Comparison of ENCODE assay signal across 14 cellular contexts in the genomic region with DNA sequence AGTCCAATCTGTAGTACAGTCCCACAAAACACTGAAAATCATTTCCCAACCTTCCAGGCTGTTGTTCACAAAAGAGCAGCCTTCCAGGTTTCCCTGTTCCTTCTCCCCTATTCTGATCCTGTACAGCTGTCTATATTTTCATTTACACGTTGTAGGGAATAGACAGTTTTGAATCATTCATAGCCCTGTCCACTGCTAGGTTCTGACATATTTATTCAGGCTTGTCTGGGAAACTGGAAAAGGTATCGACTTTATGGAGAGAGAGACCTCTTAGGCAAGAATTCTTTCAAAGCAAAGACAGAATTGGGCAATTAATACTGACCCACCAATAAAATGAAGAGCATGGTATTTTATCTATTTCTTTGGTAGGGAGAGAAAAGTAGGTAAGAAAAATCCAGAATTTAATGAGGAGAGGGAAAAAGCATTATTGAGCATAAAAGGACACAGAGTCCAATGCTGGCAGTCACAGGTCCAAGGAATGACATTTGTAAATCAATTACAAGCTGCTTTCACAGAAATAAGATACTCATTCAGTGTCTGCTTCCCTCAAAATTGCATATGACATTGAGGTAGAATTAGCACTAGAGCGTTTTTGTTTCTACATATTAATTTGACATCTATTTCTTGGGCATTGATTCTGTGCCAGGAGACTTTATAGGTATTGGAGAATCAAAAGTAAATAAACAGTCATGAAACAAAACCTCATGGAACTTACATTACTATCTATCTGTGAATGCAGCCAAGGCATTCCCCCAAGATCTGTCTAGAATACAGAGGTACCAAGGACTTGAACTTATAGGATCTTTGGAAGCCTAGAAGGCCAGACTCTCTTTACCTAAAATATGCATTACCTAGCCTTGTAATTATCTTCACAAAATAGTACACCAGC.
DNase-seq lines count a peak whose midpoint lies in the region; ATAC-seq, FAIRE-seq and TF ChIP-seq lines count a peak whose summit lies in the region.
"Had no signal": no experiment of that assay in that cellular context is flagged by ENCODE, and none has a peak within 500 bp of the region (broad histone marks: within the 10 kb centered on the region; RNA-seq: fewer than 3 reads in every experiment).

No MANE protein-coding gene starts in this region.

- H3K27me3 ChIP-seq in BLaER1 (no peaks in the 10 kb centered on the region), PC-9 (ENCODE audit: insufficient read depth, low read depth) (no peaks in the 10 kb centered on the region), gastroesophageal sphincter (no peaks in the 10 kb centered on the region)
- H3K27me3 ChIP-seq: SJCRH30 had no signal

- H3K36me3 ChIP-seq in BLaER1 (peaks cover 6% of the 10 kb centered on the region; the same call in 1 of the 2 replicates), PC-9 (ENCODE audit: low read depth) (no peaks in the 10 kb centered on the region), gastroesophageal sphincter (no peaks in the 10 kb centered on the region)
- H3K36me3 ChIP-seq: SJCRH30 had no signal

- H3K36me3 Mint-ChIP-seq in chondrocyte (ENCODE audit: low read depth) (no peaks in the 10 kb centered on the region), progenitor cell of endocrine pancreas (ENCODE audit: insufficient read depth) (peaks cover 2% of the 10 kb centered on the region)
- peaks cover 16% of the 10 kb centered on the region for H3K36me3 Mint-ChIP-seq in activated CD4-positive, alpha-beta T cell treated with anti-CD3 and anti-CD28 coated beads, Interleukin-2, amount 10 ng/mL, durations not matched to agents 24 days and 14 days (ENCODE audit: low read depth)

- no TSS peak for BruUV-seq in PC-9 (replicated peaks; lab: Mats Ljungman, UMichigan)

- TF ChIP-seq EP300 in gastroesophageal sphincter (IDR thresholded peaks at IDR 0.05) = no peak

- TF ChIP-seq CTCF in chondrocyte (IDR thresholded peaks at IDR 0.05) = no peak
- no peak for TF ChIP-seq CTCF in progenitor cell of endocrine pancreas (IDR thresholded peaks at IDR 0.05; ENCODE audit: unreplicated experiment)
- TF ChIP-seq CTCF in PC-9 (conservative IDR thresholded peaks at IDR 0.05) = no peak
- TF ChIP-seq CTCF in gastroesophageal sphincter (IDR thresholded peaks at IDR 0.05) = no peak

- TF ChIP-seq POLR2A in gastroesophageal sphincter (IDR thresholded peaks at IDR 0.05) = no peak

- no peaks in the 10 kb centered on the region for H3K9me2 ChIP-seq in PC-9 (ENCODE audit: insufficient read depth)

- H3K4me3 Mint-ChIP-seq in chondrocyte (ENCODE audit: unreplicated experiment) (no peak overlapping the region), progenitor cell of endocrine pancreas (ENCODE audit: low read depth) (no peak overlapping the region)
- H3K4me3 Mint-ChIP-seq in activated CD4-positive, alpha-beta T cell treated with anti-CD3 and anti-CD28 coated beads, Interleukin-2, amount 10 ng/mL, durations not matched to agents 24 days and 14 days = no peak overlapping the region

- H3K27ac Mint-ChIP-seq in chondrocyte (ENCODE audit: unreplicated experiment) = peak overlapping the region; percentile 65
- H3K27ac Mint-ChIP-seq in progenitor cell of endocrine pancreas = peak overlapping the region; percentile 34
- H3K27ac Mint-ChIP-seq in activated CD4-positive, alpha-beta T cell treated with anti-CD3 and anti-CD28 coated beads, Interleukin-2, amount 10 ng/mL, durations not matched to agents 24 days and 14 days = no peak overlapping the region

- H3K4me1 Mint-ChIP-seq in chondrocyte (ENCODE audit: low read depth) (peaks cover 55% of the 10 kb centered on the region), progenitor cell of endocrine pancreas (ENCODE audit: low read depth) (peaks cover 43% of the 10 kb centered on the region)
- H3K4me1 Mint-ChIP-seq in activated CD4-positive, alpha-beta T cell treated with anti-CD3 and anti-CD28 coated beads, Interleukin-2, amount 10 ng/mL, durations not matched to agents 24 days and 14 days = peaks cover 43% of the 10 kb centered on the region

- H3K27ac ChIP-seq in BLaER1 = 0 out of 2 replicates have a peak overlapping the region, but pooled peaks have one; percentile 7
- no peak overlapping the region for H3K27ac ChIP-seq in PC-9
- no peak overlapping the region for H3K27ac ChIP-seq in gastroesophageal sphincter
- H3K27ac ChIP-seq: SJCRH30 had no signal

- POLR2A ChIA-PET in PC-9 (lab: Charles Lee; ENCODE audit: unreplicated experiment) = no interaction called here

- no peak overlapping the region for H2AFZ ChIP-seq in PC-9

- H3K27me3 Mint-ChIP-seq in chondrocyte (ENCODE audit: low read depth) = no peaks in the 10 kb centered on the region
- no peaks in the 10 kb centered on the region for H3K27me3 Mint-ChIP-seq in progenitor cell of endocrine pancreas
- H3K27me3 Mint-ChIP-seq in activated CD4-positive, alpha-beta T cell treated with anti-CD3 and anti-CD28 coated beads, Interleukin-2, amount 10 ng/mL, durations not matched to agents 24 days and 14 days = no peaks in the 10 kb centered on the region

- H3K9me3 Mint-ChIP-seq in chondrocyte (ENCODE audit: low read depth) (peaks cover 2% of the 10 kb centered on the region), progenitor cell of endocrine pancreas (ENCODE audit: low read depth) (no peaks in the 10 kb centered on the region)
- no peaks in the 10 kb centered on the region for H3K9me3 Mint-ChIP-seq in activated CD4-positive, alpha-beta T cell treated with anti-CD3 and anti-CD28 coated beads, Interleukin-2, amount 10 ng/mL, durations not matched to agents 24 days and 14 days

- peaks cover 91% of the 10 kb centered on the region for H3K4me1 ChIP-seq in BLaER1
- H3K4me1 ChIP-seq in PC-9 (replicated peaks; ENCODE audit: insufficient read depth) = peaks cover 10% of the 10 kb centered on the region
- peaks cover 0 to 48% (median 0%) of the 10 kb centered on the region in 3 donors for H3K4me1 ChIP-seq in gastroesophageal sphincter

- intact Hi-C loops in PC-9 (cut with micrococcal nuclease; ENCODE audit: unreplicated experiment) = no loop called here
- intact Hi-C loops in activated CD4-positive, alpha-beta T cell treated with anti-CD3 and anti-CD28 coated beads, Interleukin-2, amount 10 ng/mL, durations not matched to agents 24 days and 14 days (cut with micrococcal nuclease) = no loop called here

- H3F3A ChIP-seq in PC-9 (ENCODE audit: insufficient read depth, low read depth) = no peaks in the 10 kb centered on the region

- H3K9ac ChIP-seq in BLaER1 = no peak overlapping the region

- H3K9me3 ChIP-seq in BLaER1 (no peaks in the 10 kb centered on the region), PC-9 (ENCODE audit: insufficient read depth, low read depth) (no peaks in the 10 kb centered on the region), gastroesophageal sphincter (no peaks in the 10 kb centered on the region)
- H3K9me3 ChIP-seq: SJCRH30 had no signal

- WGBS in gastroesophageal sphincter (ENCODE audit: low coverage in 1 of 2), 2 donors = 50 to 60% methylated on average over 3 of the region's 3 CpGs

- FAIRE-seq in GM19239 (lab: Jason Lieb, UNC) = peak; percentile 47
- FAIRE-seq: H54 had no signal

- H3K4me2 ChIP-seq in BLaER1 (peak overlapping the region; percentile 6; the same call in 1 of the 2 replicates), PC-9 (no peak overlapping the region)

- no peak overlapping the region for H3K4me3 ChIP-seq in BLaER1
- no peak overlapping the region for H3K4me3 ChIP-seq in PC-9
- H3K4me3 ChIP-seq in gastroesophageal sphincter = no peak overlapping the region
- H3K4me3 ChIP-seq: SJCRH30 had no signal

- CTCF ChIA-PET in PC-9 (lab: Charles Lee) = no interaction called here

- ATAC-seq in gastroesophageal sphincter = no peak

- H4K20me1 ChIP-seq in BLaER1 (peaks cover 25% of the 10 kb centered on the region), PC-9 (ENCODE audit: insufficient read depth) (0 out of 2 replicates have a peak, but pooled peaks cover 3% of the 10 kb centered on the region)

- DNase-seq in GM19239 (ENCODE audit: insufficient read length, low spot score) = no peak
- DNase-seq in chondrocyte (ENCODE audit: low spot score) = no peak
- no peak for DNase-seq in progenitor cell of endocrine pancreas (ENCODE audit: low spot score, unreplicated experiment)
- DNase-seq in PC-9 = no peak
- DNase-seq in activated CD4-positive, alpha-beta T cell treated with anti-CD3 and anti-CD28 coated beads, Interleukin-2, amount 10 ng/mL, durations not matched to agents 24 days and 14 days = no peak
- DNase-seq: DMS 273 treated with DMSO at 0.1 percent for 48 hours, EL, NCI-H2171, NCI-H446 treated with DMSO at 0.1 percent for 48 hours, NCI-H774, SJCRH30 had no signal

- no peaks in the 10 kb centered on the region for H3K79me2 ChIP-seq in PC-9 (ENCODE audit: low read depth)
